Comparison of ENCODE assay signal across 1 cellular context in the genomic region with DNA sequence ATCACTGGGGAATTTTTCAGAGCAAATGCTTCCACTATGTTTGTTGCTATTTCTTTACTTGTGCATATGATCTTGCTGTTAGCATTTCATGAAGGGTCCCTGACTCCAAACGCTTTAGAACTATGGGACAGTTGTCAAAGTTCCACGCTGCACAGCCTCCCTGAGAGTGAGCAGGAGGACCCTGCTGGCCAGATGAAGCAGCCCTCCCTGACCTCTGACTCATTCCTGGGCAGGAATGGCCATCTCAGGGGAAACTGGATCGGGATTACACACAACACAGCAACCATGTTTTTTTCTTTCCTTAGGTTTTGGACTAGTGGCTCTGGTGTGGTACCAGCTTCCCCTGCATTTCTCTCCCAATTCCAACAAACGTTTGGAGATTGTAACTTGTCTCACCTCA.
TF ChIP-seq lines count a peak whose summit lies in the region.

No MANE protein-coding gene starts in this region.

TF ChIP-seq in HepG2, 621 proteins besides CTCF, POLR2A, EP300 and RAD21:
- no peak for TF ChIP-seq ATM (IDR thresholded peaks at IDR 0.05; ENCODE audit: borderline replicate concordance)
- TF ChIP-seq MXI1 (IDR thresholded peaks at IDR 0.05; ENCODE audit: borderline replicate concordance, low read depth, low read length) = no peak
- TF ChIP-seq FOXK2 (IDR thresholded peaks at IDR 0.05) = no peak
- no peak for TF ChIP-seq NFKBIZ (CRISPR knock-in tag; IDR thresholded peaks at IDR 0.05)
- TF ChIP-seq TMF1 (CRISPR knock-in tag; IDR thresholded peaks at IDR 0.05; ENCODE audit: low read depth) = no peak
- TF ChIP-seq ZNF558 (CRISPR knock-in tag; IDR thresholded peaks at IDR 0.05; ENCODE audit: borderline replicate concordance) = no peak
- TF ChIP-seq ELF3 (CRISPR knock-in tag; IDR thresholded peaks at IDR 0.05) = no peak
- no peak for TF ChIP-seq RBM22 (optimal IDR thresholded peaks at IDR 0.05; ENCODE audit: low read length)
- TF ChIP-seq, protein P1, sequence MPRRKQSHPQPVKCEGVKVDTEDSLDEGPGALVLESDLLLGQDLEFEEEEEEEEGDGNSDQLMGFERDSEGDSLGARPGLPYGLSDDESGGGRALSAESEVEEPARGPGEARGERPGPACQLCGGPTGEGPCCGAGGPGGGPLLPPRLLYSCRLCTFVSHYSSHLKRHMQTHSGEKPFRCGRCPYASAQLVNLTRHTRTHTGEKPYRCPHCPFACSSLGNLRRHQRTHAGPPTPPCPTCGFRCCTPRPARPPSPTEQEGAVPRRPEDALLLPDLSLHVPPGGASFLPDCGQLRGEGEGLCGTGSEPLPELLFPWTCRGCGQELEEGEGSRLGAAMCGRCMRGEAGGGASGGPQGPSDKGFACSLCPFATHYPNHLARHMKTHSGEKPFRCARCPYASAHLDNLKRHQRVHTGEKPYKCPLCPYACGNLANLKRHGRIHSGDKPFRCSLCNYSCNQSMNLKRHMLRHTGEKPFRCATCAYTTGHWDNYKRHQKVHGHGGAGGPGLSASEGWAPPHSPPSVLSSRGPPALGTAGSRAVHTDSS (CRISPR knock-in tag; conservative IDR thresholded peaks at IDR 0.05) = no peak
- TF ChIP-seq CHD4 (IDR thresholded peaks at IDR 0.05; ENCODE audit: borderline replicate concordance, low read length) = no peak
- TF ChIP-seq, protein P2, sequence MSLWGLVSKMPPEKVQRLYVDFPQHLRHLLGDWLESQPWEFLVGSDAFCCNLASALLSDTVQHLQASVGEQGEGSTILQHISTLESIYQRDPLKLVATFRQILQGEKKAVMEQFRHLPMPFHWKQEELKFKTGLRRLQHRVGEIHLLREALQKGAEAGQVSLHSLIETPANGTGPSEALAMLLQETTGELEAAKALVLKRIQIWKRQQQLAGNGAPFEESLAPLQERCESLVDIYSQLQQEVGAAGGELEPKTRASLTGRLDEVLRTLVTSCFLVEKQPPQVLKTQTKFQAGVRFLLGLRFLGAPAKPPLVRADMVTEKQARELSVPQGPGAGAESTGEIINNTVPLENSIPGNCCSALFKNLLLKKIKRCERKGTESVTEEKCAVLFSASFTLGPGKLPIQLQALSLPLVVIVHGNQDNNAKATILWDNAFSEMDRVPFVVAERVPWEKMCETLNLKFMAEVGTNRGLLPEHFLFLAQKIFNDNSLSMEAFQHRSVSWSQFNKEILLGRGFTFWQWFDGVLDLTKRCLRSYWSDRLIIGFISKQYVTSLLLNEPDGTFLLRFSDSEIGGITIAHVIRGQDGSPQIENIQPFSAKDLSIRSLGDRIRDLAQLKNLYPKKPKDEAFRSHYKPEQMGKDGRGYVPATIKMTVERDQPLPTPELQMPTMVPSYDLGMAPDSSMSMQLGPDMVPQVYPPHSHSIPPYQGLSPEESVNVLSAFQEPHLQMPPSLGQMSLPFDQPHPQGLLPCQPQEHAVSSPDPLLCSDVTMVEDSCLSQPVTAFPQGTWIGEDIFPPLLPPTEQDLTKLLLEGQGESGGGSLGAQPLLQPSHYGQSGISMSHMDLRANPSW (CRISPR knock-in tag; IDR thresholded peaks at IDR 0.05; ENCODE audit: borderline replicate concordance) = no peak
- TF ChIP-seq, protein P3, sequence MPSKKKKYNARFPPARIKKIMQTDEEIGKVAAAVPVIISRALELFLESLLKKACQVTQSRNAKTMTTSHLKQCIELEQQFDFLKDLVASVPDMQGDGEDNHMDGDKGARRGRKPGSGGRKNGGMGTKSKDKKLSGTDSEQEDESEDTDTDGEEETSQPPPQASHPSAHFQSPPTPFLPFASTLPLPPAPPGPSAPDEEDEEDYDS (CRISPR knock-in tag; IDR thresholded peaks at IDR 0.05) = no peak
- TF ChIP-seq, protein P4, sequence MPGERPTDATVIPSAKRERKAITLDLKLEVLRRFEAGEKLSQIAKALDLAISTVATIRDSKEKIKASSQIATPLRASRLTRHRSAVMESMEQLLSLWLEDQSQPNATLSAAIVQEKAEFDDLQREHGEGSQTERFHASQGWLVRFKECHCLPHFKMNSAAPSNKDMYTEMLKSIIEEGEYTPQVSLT (CRISPR knock-in tag; IDR thresholded peaks at IDR 0.05; ENCODE audit: borderline replicate concordance, low read depth) = no peak
- TF ChIP-seq PRPF4 (IDR thresholded peaks at IDR 0.05; ENCODE audit: low read depth, low read length, poor library complexity, severe bottlenecking) = no peak
- no peak for TF ChIP-seq ZNF788 (CRISPR knock-in tag; IDR thresholded peaks at IDR 0.05; ENCODE audit: borderline replicate concordance)
- no peak for TF ChIP-seq HNRNPK (IDR thresholded peaks at IDR 0.05; ENCODE audit: low read depth, low read length, poor library complexity, severe bottlenecking)
- TF ChIP-seq CCDC6 (CRISPR knock-in tag; IDR thresholded peaks at IDR 0.05) = no peak
- TF ChIP-seq, protein P5, sequence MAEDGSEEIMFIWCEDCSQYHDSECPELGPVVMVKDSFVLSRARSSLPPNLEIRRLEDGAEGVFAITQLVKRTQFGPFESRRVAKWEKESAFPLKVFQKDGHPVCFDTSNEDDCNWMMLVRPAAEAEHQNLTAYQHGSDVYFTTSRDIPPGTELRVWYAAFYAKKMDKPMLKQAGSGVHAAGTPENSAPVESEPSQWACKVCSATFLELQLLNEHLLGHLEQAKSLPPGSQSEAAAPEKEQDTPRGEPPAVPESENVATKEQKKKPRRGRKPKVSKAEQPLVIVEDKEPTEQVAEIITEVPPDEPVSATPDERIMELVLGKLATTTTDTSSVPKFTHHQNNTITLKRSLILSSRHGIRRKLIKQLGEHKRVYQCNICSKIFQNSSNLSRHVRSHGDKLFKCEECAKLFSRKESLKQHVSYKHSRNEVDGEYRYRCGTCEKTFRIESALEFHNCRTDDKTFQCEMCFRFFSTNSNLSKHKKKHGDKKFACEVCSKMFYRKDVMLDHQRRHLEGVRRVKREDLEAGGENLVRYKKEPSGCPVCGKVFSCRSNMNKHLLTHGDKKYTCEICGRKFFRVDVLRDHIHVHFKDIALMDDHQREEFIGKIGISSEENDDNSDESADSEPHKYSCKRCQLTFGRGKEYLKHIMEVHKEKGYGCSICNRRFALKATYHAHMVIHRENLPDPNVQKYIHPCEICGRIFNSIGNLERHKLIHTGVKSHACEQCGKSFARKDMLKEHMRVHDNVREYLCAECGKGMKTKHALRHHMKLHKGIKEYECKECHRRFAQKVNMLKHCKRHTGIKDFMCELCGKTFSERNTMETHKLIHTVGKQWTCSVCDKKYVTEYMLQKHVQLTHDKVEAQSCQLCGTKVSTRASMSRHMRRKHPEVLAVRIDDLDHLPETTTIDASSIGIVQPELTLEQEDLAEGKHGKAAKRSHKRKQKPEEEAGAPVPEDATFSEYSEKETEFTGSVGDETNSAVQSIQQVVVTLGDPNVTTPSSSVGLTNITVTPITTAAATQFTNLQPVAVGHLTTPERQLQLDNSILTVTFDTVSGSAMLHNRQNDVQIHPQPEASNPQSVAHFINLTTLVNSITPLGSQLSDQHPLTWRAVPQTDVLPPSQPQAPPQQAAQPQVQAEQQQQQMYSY (CRISPR knock-in tag; IDR thresholded peaks at IDR 0.05) = no peak
- TF ChIP-seq CEBPG (CRISPR knock-in tag; IDR thresholded peaks at IDR 0.05) = no peak
- TF ChIP-seq RARG (CRISPR knock-in tag; IDR thresholded peaks at IDR 0.05; ENCODE audit: low read depth) = no peak
